In the genomic region with DNA sequence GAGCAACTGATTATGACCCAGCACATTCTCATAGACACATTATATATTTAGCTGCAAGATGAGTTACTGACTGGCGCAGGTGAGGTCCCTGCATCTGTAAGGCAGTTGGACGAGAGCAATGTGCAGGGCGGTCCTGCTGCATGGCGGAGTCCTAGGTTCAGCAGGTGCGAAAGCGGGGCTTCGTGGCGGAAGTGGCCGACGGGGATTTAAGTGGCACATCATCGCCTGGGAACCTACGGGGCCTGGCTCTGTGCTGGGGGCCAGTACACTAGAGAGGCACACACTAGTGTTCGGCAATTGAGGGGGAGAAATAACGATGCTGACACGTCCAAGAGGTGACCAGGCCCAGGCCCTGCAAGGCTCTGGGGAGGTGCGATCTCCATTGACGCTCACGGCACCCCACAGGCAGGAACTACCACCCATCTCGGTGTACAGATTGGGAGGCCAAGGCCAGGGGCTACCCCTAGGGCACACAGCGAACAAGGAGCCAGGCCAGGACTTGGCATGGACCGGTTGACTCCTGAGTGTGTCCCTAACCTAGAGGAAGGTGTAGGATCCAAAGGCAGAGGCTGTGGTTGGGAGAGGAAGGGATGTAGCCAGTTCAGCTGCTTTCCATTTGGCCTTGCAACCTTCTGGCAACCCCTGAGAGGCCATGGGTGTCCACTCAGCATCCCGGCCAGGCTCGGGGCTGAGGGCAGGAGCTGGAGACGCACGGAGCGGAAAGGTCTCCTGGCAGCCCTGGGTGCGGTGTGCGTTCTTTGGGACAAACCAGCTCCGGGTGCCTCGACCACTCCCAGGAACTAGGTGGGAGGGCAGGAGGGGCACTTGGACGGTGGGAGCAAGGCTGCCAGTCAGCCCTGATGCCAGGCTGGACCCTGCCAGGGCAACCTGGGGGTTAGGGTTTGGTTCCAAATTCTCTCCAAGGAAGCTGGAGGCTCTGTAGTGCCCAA, we compare ENCODE assay signal across 31 cellular contexts.
"Had no signal": no experiment of that assay in that cellular context is flagged by ENCODE, and none has a peak within 500 bp of the region (broad histone marks: within the 10 kb centered on the region; RNA-seq: fewer than 3 reads in every experiment).

No MANE protein-coding gene starts in this region.

- ATAC-seq: activated CD4-positive, alpha-beta T cell treated with anti-CD3 and anti-CD28 coated beads for 36 hours; activated CD8-positive, alpha-beta T cell treated with anti-CD3 and anti-CD28 coated beads, Interleukin-2, amount 10 ng/mL, durations not matched to agents 7 days and 5 days; body of pancreas; PC-3 had no signal

- H3K9me3 ChIP-seq: adrenal gland, body of pancreas, breast epithelium, MG63, SJCRH30 had no signal

- H3K27me3 ChIP-seq: adrenal gland, body of pancreas, breast epithelium, MG63, SJCRH30 had no signal

- H3K4me3 ChIP-seq: adrenal gland, body of pancreas, breast epithelium, MG63, SJCRH30, SK-N-MC had no signal

- H3K36me3 ChIP-seq: adrenal gland, breast epithelium, SJCRH30 had no signal

- DNase-seq: activated CD4-positive, alpha-beta T cell treated with anti-CD3 and anti-CD28 coated beads for 36 hours; activated CD4-positive, alpha-beta T cell treated with anti-CD3 and anti-CD28 coated beads, Interleukin-2, amount 10 ng/mL, durations not matched to agents 7 days and 5 days; activated CD4-positive, alpha-beta T cell treated with anti-CD3 and anti-CD28 coated beads, Interleukin-2, amount 50 U/mL, for 48 hours; activated CD8-positive, alpha-beta T cell treated with anti-CD3 and anti-CD28 coated beads, Interleukin-2, amount 10 ng/mL, durations not matched to agents 7 days and 5 days; activated gamma-delta T cell treated with Interleukin-2 at 50 U/mL for 16 hours; activated naive CD4-positive, alpha-beta T cell treated with anti-CD3 and anti-CD28 coated beads for 36 hours; activated T-cell treated with anti-CD3 and anti-CD28 coated beads, Interleukin-2, amount 50 U/mL, for 24 hours; adrenal gland; body of pancreas; caudate nucleus; cerebellar nuclear complex; Kasumi-1; MG63; NCI-H1048; NCI-H1105 treated with DMSO at 0.1 percent for 48 hours; NCI-H1436; NCI-H1694; NCI-H1930; NCI-H2081 treated with DMSO at 0.1 percent for 48 hours; NCI-H510A; NCI-H526; NCI-H748 treated with DMSO at 0.1 percent for 48 hours; NK-92 treated with Interleukin-12 subunit alpha and Interleukin-12 subunit beta, amount 100 ng/mL, for 24 hours; PC-3; SHP77; SJCRH30 had no signal

- H3K4me1 ChIP-seq: adrenal gland had no signal

- H3K27ac ChIP-seq: adrenal gland, body of pancreas, breast epithelium, SJCRH30, SK-N-MC had no signal

- FAIRE-seq: astrocyte, RCC 7860, TTC549 had no signal
